In genomic region chr19:18897108-18898029, GRCh38 we compare ENCODE assay signal across 1 cellular context.
TF ChIP-seq lines count a peak whose summit lies in the region.

No MANE protein-coding gene starts in this region.

TF ChIP-seq in K562, 482 proteins besides CTCF, POLR2A, EP300 and RAD21:
- TF ChIP-seq EZH2 (IDR thresholded peaks at IDR 0.05; ENCODE audit: borderline replicate concordance, low read depth, low read length): no peak
- TF ChIP-seq CTBP1 (IDR thresholded peaks at IDR 0.05; ENCODE audit: borderline replicate concordance): peak; percentile 70; the same call in 1 of the 2 replicates
- TF ChIP-seq TAF15 (IDR thresholded peaks at IDR 0.05; ENCODE audit: low read depth, low read length): 0 out of 2 replicates have a peak, but pooled peaks have one; percentile 19
- TF ChIP-seq LEF1 (IDR thresholded peaks at IDR 0.05): no peak
- TF ChIP-seq ADNP (tag; IDR thresholded peaks at IDR 0.05): peak; percentile 49; the same call in 1 of the 2 replicates
- TF ChIP-seq HIVEP1 (CRISPR knock-in tag; IDR thresholded peaks at IDR 0.05): no peak
- TF ChIP-seq ETS1 (conservative IDR thresholded peaks at IDR 0.05; ENCODE audit: control insufficient read depth, low read depth, low read length): no peak
- TF ChIP-seq BCOR (IDR thresholded peaks at IDR 0.05): peak; percentile 52; the same call in 1 of the 2 replicates
- TF ChIP-seq SIN3A (IDR thresholded peaks at IDR 0.05; ENCODE audit: borderline replicate concordance in 2 of 2, control insufficient read depth in 1 of 2, low read depth in 2 of 2, low read length in 2 of 2): no peak
- TF ChIP-seq LARP7 (IDR thresholded peaks at IDR 0.05): no peak
- no peak for TF ChIP-seq E2F3 (CRISPR knock-in tag; IDR thresholded peaks at IDR 0.05)
- TF ChIP-seq, protein P1, sequence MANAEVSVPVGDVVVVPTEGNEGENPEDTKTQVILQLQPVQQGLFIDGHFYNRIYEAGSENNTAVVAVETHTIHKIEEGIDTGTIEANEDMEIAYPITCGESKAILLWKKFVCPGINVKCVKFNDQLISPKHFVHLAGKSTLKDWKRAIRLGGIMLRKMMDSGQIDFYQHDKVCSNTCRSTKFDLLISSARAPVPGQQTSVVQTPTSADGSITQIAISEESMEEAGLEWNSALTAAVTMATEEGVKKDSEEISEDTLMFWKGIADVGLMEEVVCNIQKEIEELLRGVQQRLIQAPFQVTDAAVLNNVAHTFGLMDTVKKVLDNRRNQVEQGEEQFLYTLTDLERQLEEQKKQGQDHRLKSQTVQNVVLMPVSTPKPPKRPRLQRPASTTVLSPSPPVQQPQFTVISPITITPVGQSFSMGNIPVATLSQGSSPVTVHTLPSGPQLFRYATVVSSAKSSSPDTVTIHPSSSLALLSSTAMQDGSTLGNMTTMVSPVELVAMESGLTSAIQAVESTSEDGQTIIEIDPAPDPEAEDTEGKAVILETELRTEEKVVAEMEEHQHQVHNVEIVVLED (CRISPR knock-in tag; IDR thresholded peaks at IDR 0.05): no peak
- TF ChIP-seq ZEB2 (IDR thresholded peaks at IDR 0.05): peak; percentile 66
- TF ChIP-seq, protein P2, sequence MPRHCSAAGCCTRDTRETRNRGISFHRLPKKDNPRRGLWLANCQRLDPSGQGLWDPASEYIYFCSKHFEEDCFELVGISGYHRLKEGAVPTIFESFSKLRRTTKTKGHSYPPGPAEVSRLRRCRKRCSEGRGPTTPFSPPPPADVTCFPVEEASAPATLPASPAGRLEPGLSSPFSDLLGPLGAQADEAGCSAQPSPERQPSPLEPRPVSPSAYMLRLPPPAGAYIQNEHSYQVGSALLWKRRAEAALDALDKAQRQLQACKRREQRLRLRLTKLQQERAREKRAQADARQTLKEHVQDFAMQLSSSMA (CRISPR knock-in tag; IDR thresholded peaks at IDR 0.05): no peak
- TF ChIP-seq ZNF766 (CRISPR knock-in tag; conservative IDR thresholded peaks at IDR 0.05): 0 out of 2 replicates have a peak, but pooled peaks have one; percentile 9
- 0 out of 4 replicates have a peak, but pooled peaks of 1 of the 2 experiments have one; percentile 23 for TF ChIP-seq KDM1A (IDR thresholded peaks at IDR 0.05)
- TF ChIP-seq PTBP1 (IDR thresholded peaks at IDR 0.05; ENCODE audit: low read depth, low read length): 0 out of 2 replicates have a peak, but pooled peaks have one; percentile 44
- no peak for TF ChIP-seq KAT7 (CRISPR knock-in tag; IDR thresholded peaks at IDR 0.05; ENCODE audit: borderline replicate concordance)
- TF ChIP-seq CEBPB (tag; IDR thresholded peaks at IDR 0.05): peak; percentile 66
- no peak for TF ChIP-seq CAMTA2 (CRISPR knock-in tag; conservative IDR thresholded peaks at IDR 0.05)
- no peak for TF ChIP-seq HMGXB4 (CRISPR knock-in tag; IDR thresholded peaks at IDR 0.05)
- no peak for TF ChIP-seq KAT2B (IDR thresholded peaks at IDR 0.05; ENCODE audit: low read depth, low read length)
- TF ChIP-seq ZNF121 (CRISPR knock-in tag; conservative IDR thresholded peaks at IDR 0.05): peak; percentile 65
- TF ChIP-seq MYC (IDR thresholded peaks at IDR 0.05; ENCODE audit: low read depth, low read length): no peak
- no peak for TF ChIP-seq MYC (CRISPR knock-in tag; IDR thresholded peaks at IDR 0.05; ENCODE audit: borderline replicate concordance, low read depth)
- TF ChIP-seq, protein P3, sequence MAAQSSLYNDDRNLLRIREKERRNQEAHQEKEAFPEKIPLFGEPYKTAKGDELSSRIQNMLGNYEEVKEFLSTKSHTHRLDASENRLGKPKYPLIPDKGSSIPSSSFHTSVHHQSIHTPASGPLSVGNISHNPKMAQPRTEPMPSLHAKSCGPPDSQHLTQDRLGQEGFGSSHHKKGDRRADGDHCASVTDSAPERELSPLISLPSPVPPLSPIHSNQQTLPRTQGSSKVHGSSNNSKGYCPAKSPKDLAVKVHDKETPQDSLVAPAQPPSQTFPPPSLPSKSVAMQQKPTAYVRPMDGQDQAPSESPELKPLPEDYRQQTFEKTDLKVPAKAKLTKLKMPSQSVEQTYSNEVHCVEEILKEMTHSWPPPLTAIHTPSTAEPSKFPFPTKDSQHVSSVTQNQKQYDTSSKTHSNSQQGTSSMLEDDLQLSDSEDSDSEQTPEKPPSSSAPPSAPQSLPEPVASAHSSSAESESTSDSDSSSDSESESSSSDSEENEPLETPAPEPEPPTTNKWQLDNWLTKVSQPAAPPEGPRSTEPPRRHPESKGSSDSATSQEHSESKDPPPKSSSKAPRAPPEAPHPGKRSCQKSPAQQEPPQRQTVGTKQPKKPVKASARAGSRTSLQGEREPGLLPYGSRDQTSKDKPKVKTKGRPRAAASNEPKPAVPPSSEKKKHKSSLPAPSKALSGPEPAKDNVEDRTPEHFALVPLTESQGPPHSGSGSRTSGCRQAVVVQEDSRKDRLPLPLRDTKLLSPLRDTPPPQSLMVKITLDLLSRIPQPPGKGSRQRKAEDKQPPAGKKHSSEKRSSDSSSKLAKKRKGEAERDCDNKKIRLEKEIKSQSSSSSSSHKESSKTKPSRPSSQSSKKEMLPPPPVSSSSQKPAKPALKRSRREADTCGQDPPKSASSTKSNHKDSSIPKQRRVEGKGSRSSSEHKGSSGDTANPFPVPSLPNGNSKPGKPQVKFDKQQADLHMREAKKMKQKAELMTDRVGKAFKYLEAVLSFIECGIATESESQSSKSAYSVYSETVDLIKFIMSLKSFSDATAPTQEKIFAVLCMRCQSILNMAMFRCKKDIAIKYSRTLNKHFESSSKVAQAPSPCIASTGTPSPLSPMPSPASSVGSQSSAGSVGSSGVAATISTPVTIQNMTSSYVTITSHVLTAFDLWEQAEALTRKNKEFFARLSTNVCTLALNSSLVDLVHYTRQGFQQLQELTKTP (IDR thresholded peaks at IDR 0.05; ENCODE audit: low read depth in 1 of 2, partially characterized antibody in 2 of 2): no peak
- TF ChIP-seq FOXP1 (CRISPR knock-in tag; IDR thresholded peaks at IDR 0.05): no peak
- TF ChIP-seq FIP1L1 (IDR thresholded peaks at IDR 0.05; ENCODE audit: low read depth, low read length, poor library complexity, severe bottlenecking): no peak
- TF ChIP-seq COPS2 (conservative IDR thresholded peaks at IDR 0.05): no peak
- no peak for TF ChIP-seq ATF1 (CRISPR knock-in tag; IDR thresholded peaks at IDR 0.05)
- no peak for TF ChIP-seq ATF1 (tag; IDR thresholded peaks at IDR 0.05)
- no peak for TF ChIP-seq LCOR (CRISPR knock-in tag; IDR thresholded peaks at IDR 0.05)
- TF ChIP-seq, protein P4, sequence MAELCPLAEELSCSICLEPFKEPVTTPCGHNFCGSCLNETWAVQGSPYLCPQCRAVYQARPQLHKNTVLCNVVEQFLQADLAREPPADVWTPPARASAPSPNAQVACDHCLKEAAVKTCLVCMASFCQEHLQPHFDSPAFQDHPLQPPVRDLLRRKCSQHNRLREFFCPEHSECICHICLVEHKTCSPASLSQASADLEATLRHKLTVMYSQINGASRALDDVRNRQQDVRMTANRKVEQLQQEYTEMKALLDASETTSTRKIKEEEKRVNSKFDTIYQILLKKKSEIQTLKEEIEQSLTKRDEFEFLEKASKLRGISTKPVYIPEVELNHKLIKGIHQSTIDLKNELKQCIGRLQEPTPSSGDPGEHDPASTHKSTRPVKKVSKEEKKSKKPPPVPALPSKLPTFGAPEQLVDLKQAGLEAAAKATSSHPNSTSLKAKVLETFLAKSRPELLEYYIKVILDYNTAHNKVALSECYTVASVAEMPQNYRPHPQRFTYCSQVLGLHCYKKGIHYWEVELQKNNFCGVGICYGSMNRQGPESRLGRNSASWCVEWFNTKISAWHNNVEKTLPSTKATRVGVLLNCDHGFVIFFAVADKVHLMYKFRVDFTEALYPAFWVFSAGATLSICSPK (IDR thresholded peaks at IDR 0.05; ENCODE audit: borderline replicate concordance): no peak
- no peak for TF ChIP-seq ZBTB9 (CRISPR knock-in tag; IDR thresholded peaks at IDR 0.05)
- no peak for TF ChIP-seq HDAC2 (IDR thresholded peaks at IDR 0.05)
- TF ChIP-seq POLR2H (tag; IDR thresholded peaks at IDR 0.05; ENCODE audit: low read depth): no peak
- TF ChIP-seq, protein P5, sequence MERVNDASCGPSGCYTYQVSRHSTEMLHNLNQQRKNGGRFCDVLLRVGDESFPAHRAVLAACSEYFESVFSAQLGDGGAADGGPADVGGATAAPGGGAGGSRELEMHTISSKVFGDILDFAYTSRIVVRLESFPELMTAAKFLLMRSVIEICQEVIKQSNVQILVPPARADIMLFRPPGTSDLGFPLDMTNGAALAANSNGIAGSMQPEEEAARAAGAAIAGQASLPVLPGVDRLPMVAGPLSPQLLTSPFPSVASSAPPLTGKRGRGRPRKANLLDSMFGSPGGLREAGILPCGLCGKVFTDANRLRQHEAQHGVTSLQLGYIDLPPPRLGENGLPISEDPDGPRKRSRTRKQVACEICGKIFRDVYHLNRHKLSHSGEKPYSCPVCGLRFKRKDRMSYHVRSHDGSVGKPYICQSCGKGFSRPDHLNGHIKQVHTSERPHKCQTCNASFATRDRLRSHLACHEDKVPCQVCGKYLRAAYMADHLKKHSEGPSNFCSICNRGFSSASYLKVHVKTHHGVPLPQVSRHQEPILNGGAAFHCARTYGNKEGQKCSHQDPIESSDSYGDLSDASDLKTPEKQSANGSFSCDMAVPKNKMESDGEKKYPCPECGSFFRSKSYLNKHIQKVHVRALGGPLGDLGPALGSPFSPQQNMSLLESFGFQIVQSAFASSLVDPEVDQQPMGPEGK (CRISPR knock-in tag; IDR thresholded peaks at IDR 0.05; ENCODE audit: borderline replicate concordance): no peak
